Comparison of ENCODE assay signal across 14 cellular contexts in genomic region chr11:38648597-38648996, GRCh38.
"Had no signal": no experiment of that assay in that cellular context is flagged by ENCODE, and none has a peak within 500 bp of the region (broad histone marks: within the 10 kb centered on the region; RNA-seq: fewer than 3 reads in every experiment).

No MANE protein-coding gene starts in this region.

- H3K4me1 Mint-ChIP-seq: natural killer cell, neural crest cell had no signal

- ATAC-seq: left cardiac atrium, natural killer cell, right cardiac atrium had no signal

- DNase-seq: erythroblast; foreskin melanocyte; kidney; left cardiac atrium; natural killer cell; ovary; right cardiac atrium; small intestine; stimulated activated CD4-positive, alpha-beta T cell treated with anti-CD3 and anti-CD28 coated beads, Interleukin-12 subunit alpha, Interleukin-12 subunit beta, amount 100 ng/mL, for 4 hours; stimulated activated naive CD4-positive, alpha-beta T cell treated with Interleukin-2 at 50 U/mL for 16 hours; trophoblast cell had no signal

- H3K9me3 Mint-ChIP-seq: dendritic cell treated with granulocyte-macrophage colony-stimulating factor and Interleukin-4, amounts not matched to agents 40 ng/mL and 50 ng/mL, for 4 days; neural crest cell had no signal

- H3K4me3 ChIP-seq: hepatocyte, ovary had no signal

- H3K27ac Mint-ChIP-seq: dendritic cell treated with granulocyte-macrophage colony-stimulating factor and Interleukin-4, amounts not matched to agents 40 ng/mL and 50 ng/mL, for 4 days; natural killer cell had no signal

- H3K36me3 Mint-ChIP-seq: natural killer cell had no signal

- H3K4me3 Mint-ChIP-seq: dendritic cell treated with granulocyte-macrophage colony-stimulating factor and Interleukin-4, amounts not matched to agents 40 ng/mL and 50 ng/mL, for 4 days; natural killer cell; neural crest cell had no signal

- H3K27me3 Mint-ChIP-seq: dendritic cell treated with granulocyte-macrophage colony-stimulating factor and Interleukin-4, amounts not matched to agents 40 ng/mL and 50 ng/mL, for 4 days had no signal
